1 cellular context compared by ENCODE assay signal in the genomic region with DNA sequence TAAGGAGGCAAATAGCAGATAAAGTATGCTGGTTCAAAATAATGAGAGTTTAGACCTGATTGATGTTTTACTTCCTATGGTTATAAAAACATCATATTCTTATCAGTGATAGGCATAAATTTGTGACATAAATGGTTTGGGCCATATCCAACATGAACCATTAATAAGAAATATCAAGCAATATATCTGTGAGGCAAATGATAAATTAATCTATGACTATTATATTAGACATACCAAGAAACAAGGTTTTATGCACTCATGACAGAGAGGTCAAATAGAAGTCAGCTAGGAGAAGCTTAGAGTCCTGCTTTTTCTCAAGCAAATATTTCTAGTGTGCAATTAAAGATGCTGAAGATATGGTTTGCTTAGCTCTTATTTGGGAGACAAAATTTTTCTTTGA.
TF ChIP-seq lines count a peak whose summit lies in the region.

No MANE protein-coding gene starts in this region.

TF ChIP-seq in SK-N-SH treated with all-trans-retinoic acid at 6 μM for 48 hours, 23 proteins besides CTCF, POLR2A, EP300 and RAD21 (continued from another document):
- TF ChIP-seq, protein P1, sequence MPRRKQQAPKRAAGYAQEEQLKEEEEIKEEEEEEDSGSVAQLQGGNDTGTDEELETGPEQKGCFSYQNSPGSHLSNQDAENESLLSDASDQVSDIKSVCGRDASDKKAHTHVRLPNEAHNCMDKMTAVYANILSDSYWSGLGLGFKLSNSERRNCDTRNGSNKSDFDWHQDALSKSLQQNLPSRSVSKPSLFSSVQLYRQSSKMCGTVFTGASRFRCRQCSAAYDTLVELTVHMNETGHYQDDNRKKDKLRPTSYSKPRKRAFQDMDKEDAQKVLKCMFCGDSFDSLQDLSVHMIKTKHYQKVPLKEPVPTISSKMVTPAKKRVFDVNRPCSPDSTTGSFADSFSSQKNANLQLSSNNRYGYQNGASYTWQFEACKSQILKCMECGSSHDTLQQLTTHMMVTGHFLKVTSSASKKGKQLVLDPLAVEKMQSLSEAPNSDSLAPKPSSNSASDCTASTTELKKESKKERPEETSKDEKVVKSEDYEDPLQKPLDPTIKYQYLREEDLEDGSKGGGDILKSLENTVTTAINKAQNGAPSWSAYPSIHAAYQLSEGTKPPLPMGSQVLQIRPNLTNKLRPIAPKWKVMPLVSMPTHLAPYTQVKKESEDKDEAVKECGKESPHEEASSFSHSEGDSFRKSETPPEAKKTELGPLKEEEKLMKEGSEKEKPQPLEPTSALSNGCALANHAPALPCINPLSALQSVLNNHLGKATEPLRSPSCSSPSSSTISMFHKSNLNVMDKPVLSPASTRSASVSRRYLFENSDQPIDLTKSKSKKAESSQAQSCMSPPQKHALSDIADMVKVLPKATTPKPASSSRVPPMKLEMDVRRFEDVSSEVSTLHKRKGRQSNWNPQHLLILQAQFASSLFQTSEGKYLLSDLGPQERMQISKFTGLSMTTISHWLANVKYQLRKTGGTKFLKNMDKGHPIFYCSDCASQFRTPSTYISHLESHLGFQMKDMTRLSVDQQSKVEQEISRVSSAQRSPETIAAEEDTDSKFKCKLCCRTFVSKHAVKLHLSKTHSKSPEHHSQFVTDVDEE (CRISPR knock-in tag; IDR thresholded peaks at IDR 0.05) = no peak; the same call in 1 of the 2 replicates
- TF ChIP-seq TCF4 (CRISPR knock-in tag; IDR thresholded peaks at IDR 0.05; ENCODE audit: borderline replicate concordance) (peak; percentile 48; the same call in 1 of the 2 replicates), ZFP30 (CRISPR knock-in tag; IDR thresholded peaks at IDR 0.05) (no peak), ESRRG (CRISPR knock-in tag; IDR thresholded peaks at IDR 0.05) (no peak), BACH2 (CRISPR knock-in tag; IDR thresholded peaks at IDR 0.05; ENCODE audit: borderline replicate concordance) (no peak), SNAI2 (CRISPR knock-in tag; IDR thresholded peaks at IDR 0.05) (no peak), ZFP3 (CRISPR knock-in tag; IDR thresholded peaks at IDR 0.05) (0 out of 2 replicates have a peak, but pooled peaks have one; percentile 64), CSRNP3 (CRISPR knock-in tag; IDR thresholded peaks at IDR 0.05) (no peak), ZNF70 (CRISPR knock-in tag; IDR thresholded peaks at IDR 0.05) (no peak), ISL1 (CRISPR knock-in tag; IDR thresholded peaks at IDR 0.05) (peak; percentile 99), ARNTL (CRISPR knock-in tag; IDR thresholded peaks at IDR 0.05; ENCODE audit: borderline replicate concordance, low read depth) (no peak), CSDC2 (CRISPR knock-in tag; IDR thresholded peaks at IDR 0.05) (0 out of 2 replicates have a peak, but pooled peaks have one; percentile 53), OSR1 (CRISPR knock-in tag; IDR thresholded peaks at IDR 0.05) (no peak), ZC3H10 (CRISPR knock-in tag; IDR thresholded peaks at IDR 0.05) (peak; percentile 85; the same call in 1 of the 2 replicates), ZNF565 (CRISPR knock-in tag; conservative IDR thresholded peaks at IDR 0.05; ENCODE audit: low read depth) (no peak)
- TF ChIP-seq, protein P2, sequence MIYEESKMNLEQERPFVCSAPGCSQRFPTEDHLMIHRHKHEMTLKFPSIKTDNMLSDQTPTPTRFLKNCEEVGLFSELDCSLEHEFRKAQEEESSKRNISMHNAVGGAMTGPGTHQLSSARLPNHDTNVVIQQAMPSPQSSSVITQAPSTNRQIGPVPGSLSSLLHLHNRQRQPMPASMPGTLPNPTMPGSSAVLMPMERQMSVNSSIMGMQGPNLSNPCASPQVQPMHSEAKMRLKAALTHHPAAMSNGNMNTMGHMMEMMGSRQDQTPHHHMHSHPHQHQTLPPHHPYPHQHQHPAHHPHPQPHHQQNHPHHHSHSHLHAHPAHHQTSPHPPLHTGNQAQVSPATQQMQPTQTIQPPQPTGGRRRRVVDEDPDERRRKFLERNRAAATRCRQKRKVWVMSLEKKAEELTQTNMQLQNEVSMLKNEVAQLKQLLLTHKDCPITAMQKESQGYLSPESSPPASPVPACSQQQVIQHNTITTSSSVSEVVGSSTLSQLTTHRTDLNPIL (CRISPR knock-in tag; IDR thresholded peaks at IDR 0.05; ENCODE audit: low read depth) = peak; percentile 93
TF ChIP-seq in SK-N-SH treated with all-trans-retinoic acid at 6 μM for 48 hours: peak in this region for 10.
